1 cellular context compared by ENCODE assay signal in the genomic region with DNA sequence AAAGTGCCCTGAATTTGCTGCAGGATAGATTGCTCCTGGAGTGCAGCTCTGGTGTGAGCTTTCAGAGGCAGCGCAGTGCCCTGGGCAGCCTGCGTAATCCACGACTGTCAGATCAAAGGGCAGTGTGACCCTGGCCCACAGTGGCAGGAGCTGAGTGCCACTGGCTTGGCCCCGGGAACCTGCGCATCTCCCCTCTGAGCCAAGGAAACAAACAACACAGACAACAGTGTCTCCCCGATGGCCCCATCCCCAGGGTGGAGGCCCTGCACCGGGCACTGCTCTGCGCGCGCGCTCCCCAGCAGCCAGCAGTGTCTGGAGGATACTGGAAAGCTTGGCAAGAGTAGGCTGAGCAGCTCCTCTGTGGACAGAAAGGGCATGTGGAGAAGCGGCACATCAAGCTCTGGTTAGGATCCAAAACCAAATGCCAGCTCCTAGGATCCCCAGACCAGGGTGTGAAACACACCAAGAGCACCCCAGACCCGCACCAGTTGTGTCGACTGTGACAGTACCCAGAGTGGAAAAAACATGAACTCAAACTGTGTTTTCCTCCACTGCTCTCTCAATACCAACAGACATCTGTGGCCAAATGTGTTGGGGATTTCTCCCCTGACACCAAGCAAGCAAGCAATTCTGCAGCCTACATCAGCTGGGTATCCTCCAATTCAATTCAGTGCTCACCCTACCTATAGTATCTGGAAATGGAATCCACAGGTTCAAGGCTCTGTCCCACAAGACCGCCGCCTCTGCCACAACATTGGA.
TF ChIP-seq lines count a peak whose summit lies in the region.

No MANE protein-coding gene starts in this region.

TF ChIP-seq in HCT116, 20 proteins besides CTCF, POLR2A, EP300 and RAD21:
- TF ChIP-seq POLR2AphosphoS5 (IDR thresholded peaks at IDR 0.05; ENCODE audit: low read depth, low read length) (peak; percentile 1; the same call in 1 of the 2 replicates), JUND (IDR thresholded peaks at IDR 0.05) (peak; percentile 26; the same call in 1 of the 2 replicates), TCF7L2 (IDR thresholded peaks at IDR 0.05; ENCODE audit: borderline replicate concordance, extremely low read depth, insufficient read depth, insufficient read length) (no peak)
